16 cellular contexts compared by ENCODE assay signal in genomic region chr6:165925474-165926156, GRCh38.
A peak's percentile ranks its signal among the peaks of the same experiment; 100 is the strongest.
DNase-seq lines count a peak whose midpoint lies in the region; ATAC-seq and TF ChIP-seq lines count a peak whose summit lies in the region.
"Had no signal": no experiment of that assay in that cellular context is flagged by ENCODE, and none has a peak within 500 bp of the region (broad histone marks: within the 10 kb centered on the region; RNA-seq: fewer than 3 reads in every experiment).

No MANE protein-coding gene starts in this region.

- H3K4me3 ChIP-seq in MG63 = no peak overlapping the region
- H3K4me3 ChIP-seq in fibroblast of pulmonary artery (replicated peaks; ENCODE audit: low read depth, low read length) = no peak overlapping the region
- H3K4me3 ChIP-seq in upper lobe of left lung = no peak overlapping the region
- H3K4me3 ChIP-seq: BLaER1 treated with 17β-estradiol and CSF1 and Interleukin-3, amounts not matched to agents 10 nM and 100 nM; GM23338 had no signal

- no peak overlapping the region for H3K27ac ChIP-seq in upper lobe of left lung
- H3K27ac ChIP-seq: BLaER1 treated with 17β-estradiol and CSF1 and Interleukin-3, amounts not matched to agents 10 nM and 100 nM had no signal

- TF ChIP-seq POLR2A in upper lobe of left lung (IDR thresholded peaks at IDR 0.05) = no peak

- no peaks in the 10 kb centered on the region for H3K27me3 Mint-ChIP-seq in activated T-helper 1 cell treated with anti-CD3 and anti-CD28 coated beads, Interleukin-12 subunit alpha, Interleukin-12 subunit beta, Interleukin-2, Interleukin-4 antibody, amounts not matched to agents 30 ng/mL and 10 ng/mL and 1 ng/mL, durations not matched to agents 14 hours and 24 hours and 36 hours (ENCODE audit: insufficient read depth)
- H3K27me3 Mint-ChIP-seq: CD4-positive, CD25-positive, alpha-beta regulatory T cell had no signal

- 33 to 38% methylated on average over 1 of the region's 1 CpG for WGBS in upper lobe of left lung, 2 donors

- DNase-seq in COLO829 (ENCODE audit: low spot score) (peak; percentile 6), MG63 (peak; percentile 21), fibroblast of pulmonary artery (ENCODE audit: low read depth) (peak; percentile 15), kidney glomerular epithelial cell (lab: John Stamatoyannopoulos, UW) (peak; percentile 5), upper lobe of left lung (no peak), NCI-H526 treated with DMSO at 0.1 percent for 48 hours (lab: John Stamatoyannopoulos, UW) (no peak)
- no peak for DNase-seq in activated T-helper 1 cell treated with anti-CD3 and anti-CD28 coated beads, Interleukin-12 subunit alpha, Interleukin-12 subunit beta, Interleukin-2, Interleukin-4 antibody, amounts not matched to agents 30 ng/mL and 10 ng/mL and 1 ng/mL, durations not matched to agents 14 hours and 24 hours and 36 hours (ENCODE audit: low spot score)
- no peak for DNase-seq in effector CD4-positive, alpha-beta T cell
- DNase-seq: 8988T; ACHN; Calu3; CD4-positive, CD25-positive, alpha-beta regulatory T cell; DMS 273 treated with DMSO at 0.1 percent for 48 hours; H7 had no signal

- no peaks in the 10 kb centered on the region for H3K4me1 Mint-ChIP-seq in activated T-helper 1 cell treated with anti-CD3 and anti-CD28 coated beads, Interleukin-12 subunit alpha, Interleukin-12 subunit beta, Interleukin-2, Interleukin-4 antibody, amounts not matched to agents 30 ng/mL and 10 ng/mL and 1 ng/mL, durations not matched to agents 14 hours and 24 hours and 36 hours (ENCODE audit: low read depth)
- H3K4me1 Mint-ChIP-seq: CD4-positive, CD25-positive, alpha-beta regulatory T cell had no signal

- TF ChIP-seq CTCF in fibroblast of pulmonary artery (IDR thresholded peaks at IDR 0.05; ENCODE audit: low read length, missing control alignments) (no peak), upper lobe of left lung (IDR thresholded peaks at IDR 0.05) (no peak)

- H3K4me1 ChIP-seq in upper lobe of left lung = no peaks in the 10 kb centered on the region
- H3K4me1 ChIP-seq: BLaER1 treated with 17β-estradiol and CSF1 and Interleukin-3, amounts not matched to agents 10 nM and 100 nM had no signal

- H3K27ac Mint-ChIP-seq in activated T-helper 1 cell treated with anti-CD3 and anti-CD28 coated beads, Interleukin-12 subunit alpha, Interleukin-12 subunit beta, Interleukin-2, Interleukin-4 antibody, amounts not matched to agents 30 ng/mL and 10 ng/mL and 1 ng/mL, durations not matched to agents 14 hours and 24 hours and 36 hours = no peak overlapping the region
- H3K27ac Mint-ChIP-seq: CD4-positive, CD25-positive, alpha-beta regulatory T cell; GM23338 had no signal

- H3K36me3 ChIP-seq in MG63 (no peaks in the 10 kb centered on the region), upper lobe of left lung (no peaks in the 10 kb centered on the region)
- H3K36me3 ChIP-seq: BLaER1 treated with 17β-estradiol and CSF1 and Interleukin-3, amounts not matched to agents 10 nM and 100 nM had no signal

- H3K9me3 ChIP-seq in MG63 (peaks cover 4% of the 10 kb centered on the region; the same call in 1 of the 2 replicates), upper lobe of left lung (no peaks in the 10 kb centered on the region)
- H3K9me3 ChIP-seq: BLaER1 treated with 17β-estradiol and CSF1 and Interleukin-3, amounts not matched to agents 10 nM and 100 nM had no signal

- H3K9me3 Mint-ChIP-seq in activated T-helper 1 cell treated with anti-CD3 and anti-CD28 coated beads, Interleukin-12 subunit alpha, Interleukin-12 subunit beta, Interleukin-2, Interleukin-4 antibody, amounts not matched to agents 30 ng/mL and 10 ng/mL and 1 ng/mL, durations not matched to agents 14 hours and 24 hours and 36 hours = no peaks in the 10 kb centered on the region
- H3K9me3 Mint-ChIP-seq: GM23338 had no signal

- no peak for ATAC-seq in upper lobe of left lung (ENCODE audit: low FRiP score in 2 of 2)
- ATAC-seq: GM23338 had no signal

- no peak for TF ChIP-seq EP300 in upper lobe of left lung (IDR thresholded peaks at IDR 0.05)

- H3K27me3 ChIP-seq in MG63 (no peaks in the 10 kb centered on the region), upper lobe of left lung (no peaks in the 10 kb centered on the region)
- H3K27me3 ChIP-seq: BLaER1 treated with 17β-estradiol and CSF1 and Interleukin-3, amounts not matched to agents 10 nM and 100 nM had no signal

- no peaks in the 10 kb centered on the region for H3K36me3 Mint-ChIP-seq in activated T-helper 1 cell treated with anti-CD3 and anti-CD28 coated beads, Interleukin-12 subunit alpha, Interleukin-12 subunit beta, Interleukin-2, Interleukin-4 antibody, amounts not matched to agents 30 ng/mL and 10 ng/mL and 1 ng/mL, durations not matched to agents 14 hours and 24 hours and 36 hours (ENCODE audit: low read depth)
- H3K36me3 Mint-ChIP-seq: CD4-positive, CD25-positive, alpha-beta regulatory T cell had no signal

- intact Hi-C loops in activated T-helper 1 cell treated with anti-CD3 and anti-CD28 coated beads, Interleukin-12 subunit alpha, Interleukin-12 subunit beta, Interleukin-2, Interleukin-4 antibody, amounts not matched to agents 30 ng/mL and 10 ng/mL and 1 ng/mL, durations not matched to agents 14 hours and 24 hours and 36 hours (cut with micrococcal nuclease) = loop anchor here (1.0 kb wide), 1 partner anchor 37 kb away; no protein-coding TSS in a partner anchor

- H3K4me3 Mint-ChIP-seq in activated T-helper 1 cell treated with anti-CD3 and anti-CD28 coated beads, Interleukin-12 subunit alpha, Interleukin-12 subunit beta, Interleukin-2, Interleukin-4 antibody, amounts not matched to agents 30 ng/mL and 10 ng/mL and 1 ng/mL, durations not matched to agents 14 hours and 24 hours and 36 hours = no peak overlapping the region
- H3K4me3 Mint-ChIP-seq: CD4-positive, CD25-positive, alpha-beta regulatory T cell; GM23338 had no signal

Comparison
In these comparisons a context has a peak if more than half of its experiments do, and no peak if none do; other contexts are left out.
1. DNase-seq: peak in COLO829 (single experiment), MG63 (single experiment), fibroblast of pulmonary artery (single experiment) and kidney glomerular epithelial cell (single experiment); none in upper lobe of left lung (0 of 2), NCI-H526 treated with DMSO at 0.1 percent for 48 hours (single experiment), activated T-helper 1 cell treated with anti-CD3 and anti-CD28 coated beads, Interleukin-12 subunit alpha, Interleukin-12 subunit beta, Interleukin-2, Interleukin-4 antibody, amounts not matched to agents 30 ng/mL and 10 ng/mL and 1 ng/mL, durations not matched to agents 14 hours and 24 hours and 36 hours (single experiment) and effector CD4-positive, alpha-beta T cell (single experiment).